Comparison of ENCODE assay signal across 10 cellular contexts in the genomic region with DNA sequence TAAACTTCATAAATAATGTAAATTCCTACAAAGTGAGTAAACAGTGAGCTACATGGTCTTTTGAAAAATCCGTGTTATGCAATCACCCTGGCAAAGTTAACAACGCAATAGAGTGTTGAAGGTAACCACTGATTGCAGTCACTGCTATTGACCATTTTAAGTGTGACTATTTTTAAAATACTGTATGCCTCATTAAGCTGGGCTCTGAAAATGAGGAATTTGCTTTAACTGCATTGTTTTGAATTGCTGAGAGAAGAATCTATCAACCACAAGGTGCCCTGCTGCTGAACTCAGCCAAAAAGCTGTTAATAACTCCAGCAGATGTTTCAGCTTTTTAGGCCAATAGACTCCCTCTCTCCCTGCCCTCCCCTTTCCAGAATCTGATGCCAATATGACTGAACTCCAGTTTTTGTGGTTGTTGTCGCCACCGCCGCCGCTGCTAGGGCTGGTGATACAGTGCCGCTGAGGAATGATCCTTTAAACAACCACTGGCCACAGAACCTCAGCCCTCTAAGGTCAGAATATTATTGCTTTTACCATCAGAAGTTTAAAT. TPM values are rescaled to one million over a fixed set of nuclear protein-coding genes. Genes with fewer than 3 reads are reported as not detected.
DNase-seq lines count a peak whose midpoint lies in the region; ATAC-seq and TF ChIP-seq lines count a peak whose summit lies in the region.
"Had no signal": no experiment of that assay in that cellular context is flagged by ENCODE, and none has a peak within 500 bp of the region (broad histone marks: within the 10 kb centered on the region; RNA-seq: fewer than 3 reads in every experiment).

No MANE protein-coding gene starts in this region.

- no peak overlapping the region for H3K4me3 ChIP-seq in neural progenitor cell

- H3K36me3 Mint-ChIP-seq in neural progenitor cell: no peaks in the 10 kb centered on the region

- no peaks in the 10 kb centered on the region for H3K36me3 ChIP-seq in neural progenitor cell

- no peak overlapping the region for H3K9ac ChIP-seq in neural progenitor cell

- H3K27me3 Mint-ChIP-seq in neural progenitor cell (ENCODE audit: insufficient read depth, low read depth): peaks cover 5% of the 10 kb centered on the region

- H3F3A ChIP-seq in neural progenitor cell (ENCODE audit: low read depth): no peaks in the 10 kb centered on the region

- no peaks in the 10 kb centered on the region for H4K20me1 ChIP-seq in neural progenitor cell (ENCODE audit: low read depth)

- H3K79me2 ChIP-seq in neural progenitor cell (ENCODE audit: low read depth): no peaks in the 10 kb centered on the region

- H3K27me3 ChIP-seq in neural progenitor cell: no peaks in the 10 kb centered on the region

- H2AFZ ChIP-seq in neural progenitor cell (replicated peaks): peak overlapping the region; percentile 32

- no peaks in the 10 kb centered on the region for H3K4me1 ChIP-seq in neural progenitor cell

- DNase-seq in DMS 273 (lab: John Stamatoyannopoulos, UW; ENCODE audit: unreplicated experiment) (peak; percentile 94), NCI-H524 (lab: John Stamatoyannopoulos, UW) (peak; percentile 83 to 92), fibroblast of gingiva (ENCODE audit: low read depth) (peak; percentile 91), neural progenitor cell (ENCODE audit: low spot score) (no peak), NCI-H1417 treated with DMSO at 0.1 percent for 48 hours (lab: John Stamatoyannopoulos, UW) (no peak), NCI-H526 (lab: John Stamatoyannopoulos, UW) (no peak)
- DNase-seq: activated gamma-delta T cell treated with Interleukin-2 at 50 U/mL for 16 hours, foreskin melanocyte had no signal

- no peak overlapping the region for H3K4me3 Mint-ChIP-seq in neural progenitor cell

- ATAC-seq in GM21526 (IDR thresholded peaks at IDR 0.05; ENCODE audit: low FRiP score, unreplicated experiment): no peak
- ATAC-seq in GM18909 (IDR thresholded peaks at IDR 0.05; ENCODE audit: poor library complexity, unreplicated experiment): no peak

- H3K27ac Mint-ChIP-seq in neural progenitor cell: peak overlapping the region; percentile 74

- H3K4me2 ChIP-seq in neural progenitor cell: no peak overlapping the region

- no peaks in the 10 kb centered on the region for H3K4me1 Mint-ChIP-seq in neural progenitor cell

- TF ChIP-seq CTCF in neural progenitor cell (IDR thresholded peaks at IDR 0.05): no peak

- H3K9me3 ChIP-seq in neural progenitor cell (ENCODE audit: low read depth): no peaks in the 10 kb centered on the region

- no peak overlapping the region for H3K27ac ChIP-seq in neural progenitor cell

- no peaks in the 10 kb centered on the region for H3K9me3 Mint-ChIP-seq in neural progenitor cell

RNA-seq across cellular contexts. Expression of a gene that starts 35.3 kb away (rescaled TPM):
- 2.3 and 4.2 TPM in 2 replicates for total RNA-seq in neural progenitor cell (ENCODE audit: low replicate concordance)

Comparison
In these comparisons a context has a peak if more than half of its experiments do, and no peak if none do; other contexts are left out.
1. DNase-seq: peak in DMS 273 (single experiment), NCI-H524 (2 of 2) and fibroblast of gingiva (single experiment); none in neural progenitor cell (single experiment), NCI-H1417 treated with DMSO at 0.1 percent for 48 hours (single experiment) and NCI-H526 (0 of 2).